Comparison of ENCODE assay signal across 33 cellular contexts in the genomic region with DNA sequence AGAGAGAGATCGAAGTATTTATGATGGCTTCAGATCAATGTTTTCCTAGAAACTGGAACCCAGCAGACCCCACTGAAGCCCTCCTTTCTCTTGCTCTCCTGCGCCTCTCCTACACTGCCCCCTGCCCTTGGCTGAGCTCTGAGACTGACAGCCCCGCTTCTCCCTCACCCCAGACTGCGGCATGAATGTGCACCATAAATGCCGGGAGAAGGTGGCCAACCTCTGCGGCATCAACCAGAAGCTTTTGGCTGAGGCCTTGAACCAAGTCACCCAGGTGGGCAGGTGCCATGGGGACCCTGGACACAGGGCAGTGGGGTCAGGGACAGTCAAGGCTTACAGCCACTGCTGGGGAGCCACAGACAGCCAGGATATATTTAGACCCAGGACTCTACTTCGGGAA.
"Had no signal": no experiment of that assay in that cellular context is flagged by ENCODE, and none has a peak within 500 bp of the region (broad histone marks: within the 10 kb centered on the region; RNA-seq: fewer than 3 reads in every experiment).

No MANE protein-coding gene starts in this region.

- DNase-seq: activated CD4-positive, alpha-beta memory T cell treated with anti-CD3 and anti-CD28 coated beads for 36 hours; activated CD4-positive, alpha-beta T cell treated with anti-CD3 and anti-CD28 coated beads for 4 hours; activated CD8-positive, alpha-beta memory T cell treated with anti-CD3 and anti-CD28 coated beads, Interleukin-2, amount 50 U/mL, for 4 hours; activated effector memory CD4-positive, alpha-beta T cell treated with anti-CD3 and anti-CD28 coated beads, Interleukin-2, amount 50 U/mL, for 16 hours; activated naive CD4-positive, alpha-beta T cell treated with anti-CD3 and anti-CD28 coated beads for 36 hours; activated naive CD8-positive, alpha-beta T cell treated with anti-CD3 and anti-CD28 coated beads for 36 hours; activated T-cell treated with anti-CD3 and anti-CD28 coated beads, Interleukin-2, amount 50 U/mL, for 1 hour; aorta; body of pancreas; dermis blood vessel endothelial cell; effector CD4-positive, alpha-beta T cell; foreskin keratinocyte; hypothalamus; immature natural killer cell; kidney; mesenchymal stem cell; natural killer cell; ovary; sigmoid colon; small intestine; stimulated activated CD4-positive, alpha-beta T cell treated with anti-CD3 and anti-CD28 coated beads, Interleukin-1b, Interleukin-23, amount 100 ng/mL, for 48 hours; stimulated activated CD4-positive, alpha-beta T cell treated with anti-CD3 and anti-CD28 coated beads, Interleukin-4, amount 100 ng/mL, for 4 hours; stimulated activated CD8-positive, alpha-beta memory T cell treated with anti-CD3 and anti-CD28 coated beads, Interleukin-4, amount 100 ng/mL, for 48 hours; stimulated activated naive CD4-positive, alpha-beta T cell; T-helper 1 cell; tibial artery; upper lobe of right lung had no signal

- H3K4me3 ChIP-seq: adrenal gland, body of pancreas, esophagus muscularis mucosa, heart left ventricle, ovary, sigmoid colon, suprapubic skin, tibial artery, upper lobe of right lung had no signal

- H3K36me3 ChIP-seq: ovary had no signal

- H3K27ac Mint-ChIP-seq: activated CD4-positive, alpha-beta memory T cell treated with anti-CD3 and anti-CD28 coated beads for 36 hours; activated naive CD4-positive, alpha-beta T cell treated with anti-CD3 and anti-CD28 coated beads for 36 hours; activated naive CD8-positive, alpha-beta T cell treated with anti-CD3 and anti-CD28 coated beads for 36 hours; activated T-helper 1 cell treated with anti-CD3 and anti-CD28 coated beads, Interleukin-12 subunit alpha, Interleukin-12 subunit beta, Interleukin-2, Interleukin-4 antibody, amounts not matched to agents 30 ng/mL and 10 ng/mL and 1 ng/mL, durations not matched to agents 14 hours and 24 hours and 36 hours; natural killer cell; progenitor cell of endocrine pancreas had no signal

- H3K27ac ChIP-seq: adrenal gland, body of pancreas, esophagus muscularis mucosa, foreskin keratinocyte, heart left ventricle, ovary, sigmoid colon, suprapubic skin, tibial artery, upper lobe of right lung had no signal

- FAIRE-seq: kidney, small intestine had no signal

- H3K4me3 Mint-ChIP-seq: activated CD4-positive, alpha-beta memory T cell treated with anti-CD3 and anti-CD28 coated beads for 36 hours; activated naive CD4-positive, alpha-beta T cell treated with anti-CD3 and anti-CD28 coated beads for 36 hours; activated naive CD8-positive, alpha-beta T cell treated with anti-CD3 and anti-CD28 coated beads for 36 hours; activated T-helper 1 cell treated with anti-CD3 and anti-CD28 coated beads, Interleukin-12 subunit alpha, Interleukin-12 subunit beta, Interleukin-2, Interleukin-4 antibody, amounts not matched to agents 30 ng/mL and 10 ng/mL and 1 ng/mL, durations not matched to agents 14 hours and 24 hours and 36 hours; immature natural killer cell; natural killer cell had no signal

- H3K4me1 Mint-ChIP-seq: activated naive CD8-positive, alpha-beta T cell treated with anti-CD3 and anti-CD28 coated beads for 36 hours; immature natural killer cell; natural killer cell had no signal

- H3K9me3 ChIP-seq: adrenal gland, body of pancreas, esophagus muscularis mucosa, heart left ventricle, ovary, sigmoid colon, suprapubic skin, tibial artery, upper lobe of right lung had no signal

- H3K4me1 ChIP-seq: adrenal gland, body of pancreas, esophagus muscularis mucosa, foreskin keratinocyte, sigmoid colon, suprapubic skin, tibial artery had no signal

- H3K27me3 ChIP-seq: adrenal gland, body of pancreas, esophagus muscularis mucosa, foreskin keratinocyte, heart left ventricle, ovary, sigmoid colon, suprapubic skin, tibial artery, upper lobe of right lung had no signal

- H3K27me3 Mint-ChIP-seq: activated CD4-positive, alpha-beta memory T cell treated with anti-CD3 and anti-CD28 coated beads for 36 hours; activated naive CD8-positive, alpha-beta T cell treated with anti-CD3 and anti-CD28 coated beads for 36 hours; progenitor cell of endocrine pancreas had no signal

- H3K9me3 Mint-ChIP-seq: activated CD4-positive, alpha-beta memory T cell treated with anti-CD3 and anti-CD28 coated beads for 36 hours; activated naive CD4-positive, alpha-beta T cell treated with anti-CD3 and anti-CD28 coated beads for 36 hours; activated naive CD8-positive, alpha-beta T cell treated with anti-CD3 and anti-CD28 coated beads for 36 hours; activated T-helper 1 cell treated with anti-CD3 and anti-CD28 coated beads, Interleukin-12 subunit alpha, Interleukin-12 subunit beta, Interleukin-2, Interleukin-4 antibody, amounts not matched to agents 30 ng/mL and 10 ng/mL and 1 ng/mL, durations not matched to agents 14 hours and 24 hours and 36 hours; immature natural killer cell; natural killer cell had no signal
